12 cellular contexts compared by ENCODE assay signal in the genomic region with DNA sequence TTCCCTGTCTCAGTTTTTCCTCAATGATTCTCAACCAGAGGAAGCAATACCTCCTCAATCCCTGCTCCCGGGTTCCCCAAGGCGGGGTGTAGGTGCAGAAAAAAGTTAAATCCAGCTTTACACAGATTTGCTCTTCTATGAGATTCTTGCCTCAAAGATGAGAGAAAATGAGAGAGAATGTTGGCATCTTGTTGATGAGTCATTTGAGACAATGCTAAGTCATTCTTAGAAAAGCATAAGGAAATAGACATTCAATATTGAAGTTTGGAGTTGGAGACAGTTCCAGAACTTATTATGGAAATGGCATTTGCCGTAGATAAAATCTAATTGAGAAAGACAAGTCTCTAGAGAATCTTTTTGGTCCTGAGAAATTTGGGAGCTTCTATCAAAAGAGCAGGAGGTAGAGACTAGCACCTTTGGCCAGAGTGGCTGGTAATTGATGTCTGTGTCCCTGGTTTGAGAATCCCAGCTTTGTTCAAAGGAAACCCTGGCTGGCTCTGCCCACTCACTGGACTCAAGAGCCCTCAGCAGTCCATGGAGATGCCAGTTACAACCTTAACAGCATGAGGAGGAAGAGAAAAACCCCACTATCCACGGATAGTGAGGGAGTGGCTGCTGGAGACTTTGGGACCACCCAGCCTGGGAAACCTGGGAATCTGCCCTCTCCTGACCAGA.
DNase-seq lines count a peak whose midpoint lies in the region; ATAC-seq and FAIRE-seq lines count a peak whose summit lies in the region.
"Had no signal": no experiment of that assay in that cellular context is flagged by ENCODE, and none has a peak within 500 bp of the region (broad histone marks: within the 10 kb centered on the region; RNA-seq: fewer than 3 reads in every experiment).

No MANE protein-coding gene starts in this region.

- H3K27ac ChIP-seq in SK-N-MC (peak overlapping the region; percentile 90), small intestine (ENCODE audit: low read depth in 1 of 2, low read length in 1 of 2) (no peak overlapping the region)
- H3K27ac ChIP-seq: VCaP had no signal

- H3K9ac ChIP-seq in SK-N-MC (ENCODE audit: insufficient read length), result no peak overlapping the region

- ATAC-seq in HG03565 (IDR thresholded peaks at IDR 0.05; ENCODE audit: unreplicated experiment) (peak; percentile 48), left lobe of liver (no peak), HG02884 (IDR thresholded peaks at IDR 0.05; ENCODE audit: unreplicated experiment) (no peak)

- H3K4me3 ChIP-seq in SK-N-MC (peak overlapping the region; percentile 35; the same call in 1 of the 2 replicates), small intestine (ENCODE audit: low read depth in 1 of 2, low read length in 2 of 2) (no peak overlapping the region)

- no peak for FAIRE-seq in small intestine (lab: Jason Lieb, UNC)

- DNase-seq in SK-N-MC (ENCODE audit: low read depth, low spot score), result no peak
- peak; percentile 79 for DNase-seq in fibroblast of peridontal ligament (ENCODE audit: extremely low read depth)
- peak; percentile 7 for DNase-seq in small intestine
- no peak for DNase-seq in left lobe of liver (ENCODE audit: low spot score)
- no peak for DNase-seq in NCI-H1048 (lab: John Stamatoyannopoulos, UW)
- DNase-seq: aorta, DMS79, immature natural killer cell, NCI-H1930 had no signal

- no peaks in the 10 kb centered on the region for H3K9me3 ChIP-seq in SK-N-MC (ENCODE audit: low read depth, low read length)
- H3K9me3 ChIP-seq in small intestine (ENCODE audit: control insufficient read depth, low read depth), result no peaks in the 10 kb centered on the region

- no peaks in the 10 kb centered on the region for H3K27me3 ChIP-seq in small intestine (ENCODE audit: control insufficient read depth in 2 of 2, insufficient read depth in 2 of 2, low read length in 2 of 2)

- 62 to 69% (median 62%) methylated on average over 4 of the region's 4 CpGs for WGBS in small intestine, 3 donors

- H3K36me3 ChIP-seq in SK-N-MC (ENCODE audit: insufficient read depth, low read length) (no peaks in the 10 kb centered on the region), small intestine (ENCODE audit: control insufficient read depth in 2 of 2, insufficient read depth in 2 of 2, low read length in 2 of 2) (no peaks in the 10 kb centered on the region)

- H3K4me1 ChIP-seq in small intestine (ENCODE audit: control insufficient read depth in 2 of 2, insufficient read depth in 1 of 2, low read depth in 1 of 2, low read length in 1 of 2), result no peaks in the 10 kb centered on the region

Comparison
In these comparisons a context has a peak if more than half of its experiments do, and no peak if none do; other contexts are left out.
1. DNase-seq: peak in fibroblast of peridontal ligament (single experiment) and small intestine (single experiment); none in SK-N-MC (single experiment), left lobe of liver (single experiment) and NCI-H1048 (single experiment).